1 cellular context compared by ENCODE assay signal in the genomic region with DNA sequence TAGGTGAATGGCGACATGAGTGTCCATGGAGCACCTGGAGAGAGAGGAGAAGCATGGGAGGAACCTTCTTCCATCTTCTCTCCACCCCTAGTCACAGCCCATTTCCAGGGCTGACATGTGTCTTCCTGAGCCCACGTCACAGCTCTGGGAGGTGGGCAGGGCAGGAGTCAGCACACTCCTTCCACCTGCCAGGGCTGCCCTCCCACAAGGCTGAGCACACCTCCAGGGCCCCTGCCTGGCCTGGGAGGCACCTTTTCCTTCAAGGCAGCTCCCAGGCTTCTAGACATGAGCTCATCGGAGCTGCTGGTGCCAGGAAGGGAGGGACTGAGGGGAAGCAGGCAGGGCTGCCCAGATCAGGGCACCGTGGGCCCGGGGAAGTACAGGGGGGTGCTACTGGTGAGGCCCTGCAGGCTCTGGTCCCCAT.
TF ChIP-seq lines count a peak whose summit lies in the region.

No MANE protein-coding gene starts in this region.

TF ChIP-seq in HEK293, 187 proteins besides CTCF, POLR2A, EP300 and RAD21 (continued from another document):
- TF ChIP-seq, protein P1, sequence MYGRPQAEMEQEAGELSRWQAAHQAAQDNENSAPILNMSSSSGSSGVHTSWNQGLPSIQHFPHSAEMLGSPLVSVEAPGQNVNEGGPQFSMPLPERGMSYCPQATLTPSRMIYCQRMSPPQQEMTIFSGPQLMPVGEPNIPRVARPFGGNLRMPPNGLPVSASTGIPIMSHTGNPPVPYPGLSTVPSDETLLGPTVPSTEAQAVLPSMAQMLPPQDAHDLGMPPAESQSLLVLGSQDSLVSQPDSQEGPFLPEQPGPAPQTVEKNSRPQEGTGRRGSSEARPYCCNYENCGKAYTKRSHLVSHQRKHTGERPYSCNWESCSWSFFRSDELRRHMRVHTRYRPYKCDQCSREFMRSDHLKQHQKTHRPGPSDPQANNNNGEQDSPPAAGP (tag by site-specific recombination; IDR thresholded peaks at IDR 0.05): peak; percentile 63; the same call in 1 of the 2 replicates
- TF ChIP-seq ZFHX2 (tag by site-specific recombination; conservative IDR thresholded peaks at IDR 0.05) (peak; percentile 67), ZNF341 (tag by site-specific recombination; IDR thresholded peaks at IDR 0.05; ENCODE audit: low read depth) (no peak), ZNF175 (tag by site-specific recombination; IDR thresholded peaks at IDR 0.05) (no peak), ZFP69B (tag by site-specific recombination; IDR thresholded peaks at IDR 0.05) (0 out of 2 replicates have a peak, but pooled peaks have one; percentile 31), ZBTB8A (tag by site-specific recombination; IDR thresholded peaks at IDR 0.05) (peak; percentile 47), GLIS2 (tag by site-specific recombination; IDR thresholded peaks at IDR 0.05) (peak; percentile 43), GLI2 (tag by site-specific recombination; IDR thresholded peaks at IDR 0.05; ENCODE audit: borderline replicate concordance, low read depth) (no peak), ZNF830 (tag by site-specific recombination; IDR thresholded peaks at IDR 0.05; ENCODE audit: low read depth) (no peak), ZBTB20 (tag by site-specific recombination; IDR thresholded peaks at IDR 0.05) (peak; percentile 64; the same call in 1 of the 2 replicates), ZNF292 (tag by site-specific recombination; IDR thresholded peaks at IDR 0.05; ENCODE audit: borderline replicate concordance, low read depth) (no peak)
- TF ChIP-seq, protein P2, sequence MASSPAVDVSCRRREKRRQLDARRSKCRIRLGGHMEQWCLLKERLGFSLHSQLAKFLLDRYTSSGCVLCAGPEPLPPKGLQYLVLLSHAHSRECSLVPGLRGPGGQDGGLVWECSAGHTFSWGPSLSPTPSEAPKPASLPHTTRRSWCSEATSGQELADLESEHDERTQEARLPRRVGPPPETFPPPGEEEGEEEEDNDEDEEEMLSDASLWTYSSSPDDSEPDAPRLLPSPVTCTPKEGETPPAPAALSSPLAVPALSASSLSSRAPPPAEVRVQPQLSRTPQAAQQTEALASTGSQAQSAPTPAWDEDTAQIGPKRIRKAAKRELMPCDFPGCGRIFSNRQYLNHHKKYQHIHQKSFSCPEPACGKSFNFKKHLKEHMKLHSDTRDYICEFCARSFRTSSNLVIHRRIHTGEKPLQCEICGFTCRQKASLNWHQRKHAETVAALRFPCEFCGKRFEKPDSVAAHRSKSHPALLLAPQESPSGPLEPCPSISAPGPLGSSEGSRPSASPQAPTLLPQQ (tag by site-specific recombination; IDR thresholded peaks at IDR 0.05): peak; percentile 80
- TF ChIP-seq, protein P3, sequence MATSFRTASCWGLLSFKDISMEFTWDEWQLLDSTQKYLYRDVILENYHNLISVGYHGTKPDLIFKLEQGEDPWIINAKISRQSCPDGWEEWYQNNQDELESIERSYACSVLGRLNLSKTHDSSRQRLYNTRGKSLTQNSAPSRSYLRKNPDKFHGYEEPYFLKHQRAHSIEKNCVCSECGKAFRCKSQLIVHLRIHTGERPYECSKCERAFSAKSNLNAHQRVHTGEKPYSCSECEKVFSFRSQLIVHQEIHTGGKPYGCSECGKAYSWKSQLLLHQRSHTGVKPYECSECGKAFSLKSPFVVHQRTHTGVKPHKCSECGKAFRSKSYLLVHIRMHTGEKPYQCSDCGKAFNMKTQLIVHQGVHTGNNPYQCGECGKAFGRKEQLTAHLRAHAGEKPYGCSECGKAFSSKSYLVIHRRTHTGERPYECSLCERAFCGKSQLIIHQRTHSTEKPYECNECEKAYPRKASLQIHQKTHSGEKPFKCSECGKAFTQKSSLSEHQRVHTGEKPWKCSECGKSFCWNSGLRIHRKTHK (tag by site-specific recombination; IDR thresholded peaks at IDR 0.05): no peak
